27 cellular contexts compared by ENCODE assay signal in genomic region chr16:16857012-16857411, GRCh38.
"Had no signal": no experiment of that assay in that cellular context is flagged by ENCODE, and none has a peak within 500 bp of the region (broad histone marks: within the 10 kb centered on the region; RNA-seq: fewer than 3 reads in every experiment).

No MANE protein-coding gene starts in this region.

- H3K27me3 Mint-ChIP-seq: progenitor cell of endocrine pancreas had no signal

- H3K27ac Mint-ChIP-seq: immature natural killer cell; mesothelial cell of epicardium; naive B cell; natural killer cell; nephron progenitor cell; progenitor cell of endocrine pancreas; stimulated activated effector memory CD8-positive, alpha-beta T cell treated with anti-CD3 and anti-CD28 coated beads, Interleukin-12 subunit alpha, Interleukin-12 subunit beta, amount 100 ng/mL, for 72 hours; stimulated activated naive CD8-positive, alpha-beta T cell treated with anti-CD3 and anti-CD28 coated beads, Interleukin-15, amount 100 ng/mL, for 72 hours; type B pancreatic cell had no signal

- ATAC-seq: left colon; left lung; lower lobe of right lung; natural killer cell; right cardiac atrium; sciatic nerve; stimulated activated effector memory CD8-positive, alpha-beta T cell treated with anti-CD3 and anti-CD28 coated beads, Interleukin-12 subunit alpha, Interleukin-12 subunit beta, amount 100 ng/mL, for 72 hours; stimulated activated naive CD8-positive, alpha-beta T cell treated with anti-CD3 and anti-CD28 coated beads, Interleukin-15, amount 100 ng/mL, for 72 hours had no signal

- H3K4me3 ChIP-seq: left lung, lower lobe of right lung, ovary, skin epidermis, spleen, tibial nerve, uterus had no signal

- H3K36me3 ChIP-seq: left lung, lower lobe of right lung, ovary, spleen, tibial nerve, uterus had no signal

- H3K4me1 ChIP-seq: left lung, lower lobe of right lung, spleen, tibial nerve, uterus had no signal

- H3K36me3 Mint-ChIP-seq: immature natural killer cell; mesothelial cell of epicardium; naive B cell; natural killer cell; stimulated activated effector memory CD8-positive, alpha-beta T cell treated with anti-CD3 and anti-CD28 coated beads, Interleukin-12 subunit alpha, Interleukin-12 subunit beta, amount 100 ng/mL, for 72 hours; type B pancreatic cell had no signal

- DNase-seq: hippocampal formation; immature natural killer cell; kidney; left colon; left lung; lower lobe of right lung; mammary epithelial cell; mesenchymal stem cell; naive B cell; natural killer cell; nephron progenitor cell; ovary; retina; right cardiac atrium; spleen; stimulated activated CD4-positive, alpha-beta T cell treated with anti-CD3 and anti-CD28 coated beads, Interleukin-4, amount 100 ng/mL, for 24 hours; stimulated activated naive CD4-positive, alpha-beta T cell treated with Interleukin-2 at 50 U/mL for 16 hours; stimulated activated naive CD8-positive, alpha-beta T cell treated with anti-CD3 and anti-CD28 coated beads, Interleukin-15, amount 100 ng/mL, for 72 hours; substantia nigra; uterus had no signal

- H3K4me1 Mint-ChIP-seq: mesothelial cell of epicardium; natural killer cell; stimulated activated effector memory CD8-positive, alpha-beta T cell treated with anti-CD3 and anti-CD28 coated beads, Interleukin-12 subunit alpha, Interleukin-12 subunit beta, amount 100 ng/mL, for 72 hours; stimulated activated naive CD8-positive, alpha-beta T cell treated with anti-CD3 and anti-CD28 coated beads, Interleukin-15, amount 100 ng/mL, for 72 hours had no signal

- H3K4me3 Mint-ChIP-seq: immature natural killer cell; mesothelial cell of epicardium; natural killer cell; nephron progenitor cell; stimulated activated effector memory CD8-positive, alpha-beta T cell treated with anti-CD3 and anti-CD28 coated beads, Interleukin-12 subunit alpha, Interleukin-12 subunit beta, amount 100 ng/mL, for 72 hours; stimulated activated naive CD8-positive, alpha-beta T cell treated with anti-CD3 and anti-CD28 coated beads, Interleukin-15, amount 100 ng/mL, for 72 hours; type B pancreatic cell had no signal

- H3K27me3 ChIP-seq: ovary, tibial nerve, uterus had no signal

- H3K27ac ChIP-seq: left lung, lower lobe of right lung, ovary, spleen, tibial nerve, uterus had no signal

- H3K9me3 Mint-ChIP-seq: mesothelial cell of epicardium; naive B cell; natural killer cell; nephron progenitor cell; stimulated activated effector memory CD8-positive, alpha-beta T cell treated with anti-CD3 and anti-CD28 coated beads, Interleukin-12 subunit alpha, Interleukin-12 subunit beta, amount 100 ng/mL, for 72 hours; stimulated activated naive CD8-positive, alpha-beta T cell treated with anti-CD3 and anti-CD28 coated beads, Interleukin-15, amount 100 ng/mL, for 72 hours; type B pancreatic cell had no signal
